Comparison of ENCODE assay signal across 6 cellular contexts in the genomic region with DNA sequence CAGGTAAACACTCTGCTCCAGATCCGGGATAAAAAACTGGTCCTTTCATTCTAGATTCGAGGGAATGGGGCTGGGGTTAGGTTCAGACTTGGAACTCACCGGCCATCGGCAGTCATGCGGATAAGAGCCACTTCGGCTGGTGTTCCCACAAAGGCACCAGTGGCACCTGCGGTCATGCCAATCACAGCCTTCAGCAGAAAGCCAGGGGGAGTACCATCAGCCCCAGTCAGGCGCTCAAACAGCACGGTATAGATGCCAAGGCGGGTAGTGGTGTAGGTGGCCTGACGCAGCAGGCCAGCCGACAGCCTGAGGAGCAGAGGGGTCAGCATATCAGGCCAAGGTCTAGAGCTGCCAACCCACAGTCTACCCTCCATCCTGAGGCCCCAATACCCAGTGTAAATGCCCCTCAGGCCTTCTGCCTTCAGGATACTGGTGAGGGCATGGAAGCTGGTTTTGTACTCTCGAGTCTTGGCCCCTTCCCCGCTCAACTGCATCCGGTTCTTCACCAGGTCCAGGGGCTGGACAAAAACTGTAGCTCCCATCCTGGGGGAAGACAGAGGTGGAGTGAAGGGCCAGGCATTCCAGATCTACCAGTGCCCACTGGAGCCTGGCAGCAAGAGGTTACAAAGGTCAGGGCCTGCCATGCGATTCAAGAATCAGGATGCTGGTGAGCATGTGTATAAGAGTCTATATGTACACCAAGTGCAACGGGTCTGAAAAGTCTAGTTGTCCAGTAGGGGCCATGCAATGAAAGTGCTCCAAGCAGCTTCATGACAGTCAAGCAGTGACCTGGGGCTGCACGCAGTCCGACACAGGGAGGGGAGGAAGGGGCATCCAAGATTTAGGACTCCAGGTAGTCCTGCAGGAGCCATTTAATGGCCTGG. TPM values are rescaled to one million over a fixed set of nuclear protein-coding genes. Genes with fewer than 3 reads are reported as not detected.
DNase-seq lines count a peak whose midpoint lies in the region; ATAC-seq, FAIRE-seq and TF ChIP-seq lines count a peak whose summit lies in the region.

No MANE protein-coding gene starts in this region.

- ATAC-seq in GM21528 (IDR thresholded peaks at IDR 0.05; ENCODE audit: low FRiP score, unreplicated experiment), result no peak

- no peaks in the 10 kb centered on the region for H3K36me3 ChIP-seq in SU-DHL-6 (ENCODE audit: low read length)
- peaks cover 15 to 26% of the 10 kb centered on the region in 2 donors for H3K36me3 ChIP-seq in kidney (ENCODE audit: control insufficient read depth in 1 of 2, insufficient read depth in 2 of 2, low read length in 2 of 2)

- peak overlapping the region; percentile 50 for H2AFZ ChIP-seq in SU-DHL-6 (ENCODE audit: low read depth, low read length, severe bottlenecking)

- peak; percentile 13 for DNase-seq in COLO668 (lab: John Stamatoyannopoulos, UW; ENCODE audit: unreplicated experiment)
- DNase-seq in kidney, result no peak
- DNase-seq in stimulated activated CD4-positive, alpha-beta T cell treated with anti-CD3 and anti-CD28 coated beads, Interleukin-2, amount 100 ng/mL, for 24 hours, result no peak
- DNase-seq in DMS114 treated with DMSO at 0.1 percent for 48 hours (lab: John Stamatoyannopoulos, UW; ENCODE audit: unreplicated experiment), result no peak

- peak overlapping the region; percentile 93 for H3K9ac ChIP-seq in SU-DHL-6 (ENCODE audit: low read length)
- peak overlapping the region; percentile 45 to 96 for H3K9ac ChIP-seq in kidney (ENCODE audit: low read length in 2 of 2)

- TF ChIP-seq CTCF in SU-DHL-6 (IDR thresholded peaks at IDR 0.05; ENCODE audit: insufficient read depth, low read length, poor library complexity, severe bottlenecking) (no peak), kidney (IDR thresholded peaks at IDR 0.05; ENCODE audit: borderline replicate concordance, extremely low read depth, insufficient read depth) (no peak)

- peak overlapping the region; percentile 73 for H3K4me2 ChIP-seq in SU-DHL-6 (ENCODE audit: low read depth, low read length, poor library complexity, severe bottlenecking)

- H3K9me2 ChIP-seq in SU-DHL-6 (replicated peaks; ENCODE audit: insufficient read depth, low read length), result no peaks in the 10 kb centered on the region

- peaks cover 48% of the 10 kb centered on the region for H3K79me2 ChIP-seq in SU-DHL-6 (ENCODE audit: insufficient read depth, low read length)

- peak overlapping the region; percentile 88 for H3K27ac ChIP-seq in SU-DHL-6 (ENCODE audit: low read depth, low read length)
- peak overlapping the region; percentile 86 to 87 for H3K27ac ChIP-seq in kidney (ENCODE audit: low read depth in 2 of 2, low read length in 2 of 2)

- H4K20me1 ChIP-seq in SU-DHL-6 (ENCODE audit: low read depth, low read length), result no peaks in the 10 kb centered on the region

- peaks cover 25% of the 10 kb centered on the region for H3F3A ChIP-seq in SU-DHL-6 (ENCODE audit: insufficient read depth)

- no peaks in the 10 kb centered on the region for H3K27me3 ChIP-seq in SU-DHL-6 (ENCODE audit: low read length)

- peaks cover 18 to 32% of the 10 kb centered on the region in 2 donors for H3K4me1 ChIP-seq in kidney (ENCODE audit: control insufficient read depth in 1 of 2, insufficient read depth in 1 of 2, low read depth in 1 of 2, low read length in 2 of 2)

- intact Hi-C loops in kidney (cut with DNase I), result no loop called here

- FAIRE-seq in kidney (lab: Jason Lieb, UNC), result no peak

- no peaks in the 10 kb centered on the region for H3K9me3 ChIP-seq in SU-DHL-6 (ENCODE audit: insufficient read depth, low read length)
- no peaks in the 10 kb centered on the region for H3K9me3 ChIP-seq in kidney (ENCODE audit: control insufficient read depth in 1 of 2, low read length in 2 of 2)

- H3K4me3 ChIP-seq in SU-DHL-6 (ENCODE audit: insufficient read depth, low read length, poor library complexity, severe bottlenecking) (peak overlapping the region; percentile 83), kidney (ENCODE audit: low read length in 2 of 2) (peak overlapping the region; percentile 80 to 95)

RNA-seq across cellular contexts. Expression of a gene that starts 0.9 kb away (rescaled TPM):
- total RNA-seq in kidney, result 60.0 TPM
- polyA plus RNA-seq in kidney (ENCODE audit: insufficient read depth, low read depth, low replicate concordance), result 173 TPM

RNA-seq across cellular contexts. Expression of a gene that starts 1.2 kb away (rescaled TPM):
- 95.0 TPM for total RNA-seq in kidney
- 188 TPM for polyA plus RNA-seq in kidney (ENCODE audit: insufficient read depth, low read depth, low replicate concordance)

RNA-seq across cellular contexts. Expression of a gene that starts 6.8 kb away (rescaled TPM):
- total RNA-seq in kidney, result not detected
- not detected for polyA plus RNA-seq in kidney (ENCODE audit: insufficient read depth, low read depth, low replicate concordance)

RNA-seq across cellular contexts. Expression of a gene that starts 9.4 kb away (rescaled TPM):
- total RNA-seq in kidney, result 496 TPM
- polyA plus RNA-seq in kidney (ENCODE audit: insufficient read depth, low read depth, low replicate concordance), result 614 TPM

RNA-seq across cellular contexts. Expression of a gene that starts 12.0 kb away (rescaled TPM):
- total RNA-seq in kidney, result 6.9 TPM
- polyA plus RNA-seq in kidney (ENCODE audit: insufficient read depth, low read depth, low replicate concordance), result 17.8 TPM
